ENCODE assay signal across 3 cellular contexts in genomic region chr6:43746071-43746470, GRCh38.
TF ChIP-seq lines count a peak whose summit lies in the region.

No MANE protein-coding gene starts in this region.

TF ChIP-seq in SK-N-SH, 30 proteins besides CTCF, POLR2A, EP300 and RAD21:
- TF ChIP-seq CHD2 (IDR thresholded peaks at IDR 0.05; ENCODE audit: low read length, partially characterized antibody), result no peak
- TF ChIP-seq SIN3A (IDR thresholded peaks at IDR 0.05; ENCODE audit: borderline replicate concordance, low read depth, low read length), result no peak
- no peak for TF ChIP-seq TCF12 (IDR thresholded peaks at IDR 0.05)
- TF ChIP-seq NRF1 (IDR thresholded peaks at IDR 0.05; ENCODE audit: low read depth, low read length), result no peak
- no peak for TF ChIP-seq REST (IDR thresholded peaks at IDR 0.05; ENCODE audit: low read depth, low read length)
- no peak for TF ChIP-seq EZH2phosphoT487 (IDR thresholded peaks at IDR 0.05; ENCODE audit: borderline replicate concordance, low read depth)

TF ChIP-seq in SK-N-SH treated with all-trans-retinoic acid at 6 μM for 48 hours, 23 proteins besides CTCF, POLR2A, EP300 and RAD21:
- TF ChIP-seq TOX (CRISPR knock-in tag; IDR thresholded peaks at IDR 0.05; ENCODE audit: borderline replicate concordance), result no peak
- no peak for TF ChIP-seq GLIS3 (CRISPR knock-in tag; IDR thresholded peaks at IDR 0.05)

TF ChIP-seq in GM12878, 131 proteins besides CTCF, POLR2A, EP300 and RAD21:
- no peak for TF ChIP-seq ZSCAN29 (IDR thresholded peaks at IDR 0.05)
- TF ChIP-seq ZNF592 (IDR thresholded peaks at IDR 0.05), result no peak
- no peak for TF ChIP-seq SREBF2 (IDR thresholded peaks at IDR 0.05; ENCODE audit: low read length)
- no peak for TF ChIP-seq GATAD2B (conservative IDR thresholded peaks at IDR 0.05; ENCODE audit: low read depth)
- TF ChIP-seq RB1 (IDR thresholded peaks at IDR 0.05; ENCODE audit: borderline replicate concordance), result no peak
